ENCODE assay signal across 16 cellular contexts in genomic region chr3:184231671-184232070, GRCh38. TPM values are rescaled to one million over a fixed set of nuclear protein-coding genes. Genes with fewer than 3 reads are reported as not detected.
DNase-seq lines count a peak whose midpoint lies in the region; ATAC-seq, FAIRE-seq and TF ChIP-seq lines count a peak whose summit lies in the region.
"Had no signal": no experiment of that assay in that cellular context is flagged by ENCODE, and none has a peak within 500 bp of the region (broad histone marks: within the 10 kb centered on the region; RNA-seq: fewer than 3 reads in every experiment).

No MANE protein-coding gene starts in this region.

- intact Hi-C loops in CD4-positive, alpha-beta memory T cell (cut with micrococcal nuclease): no loop called here
- intact Hi-C loops in activated B cell treated with CpG ODN at 0.5 μM for 24 hours (cut with micrococcal nuclease): no loop called here

- H3K9me3 ChIP-seq in CD4-positive, alpha-beta memory T cell (ENCODE audit: control insufficient read depth in 1 of 2, low read length in 2 of 2): no peaks in the 10 kb centered on the region
- H3K9me3 ChIP-seq: transverse colon had no signal

- no peak overlapping the region for H3K27ac Mint-ChIP-seq in CD4-positive, alpha-beta memory T cell
- H3K27ac Mint-ChIP-seq in activated B cell treated with CpG ODN at 0.5 μM for 24 hours: no peak overlapping the region
- no peak overlapping the region for H3K27ac Mint-ChIP-seq in mesothelial cell of epicardium

- H3K27ac ChIP-seq in CD4-positive, alpha-beta memory T cell (ENCODE audit: low read depth, low read length): no peak overlapping the region
- H3K27ac ChIP-seq: transverse colon had no signal

- TF ChIP-seq CTCF in activated B cell treated with CpG ODN at 0.5 μM for 24 hours (IDR thresholded peaks at IDR 0.05): no peak
- no peak for TF ChIP-seq CTCF in mesothelial cell of epicardium (IDR thresholded peaks at IDR 0.05; ENCODE audit: unreplicated experiment)

- DNase-seq in 8988T: peak; percentile 42
- DNase-seq in CD4-positive, alpha-beta memory T cell: no peak
- DNase-seq in activated B cell treated with CpG ODN at 0.5 μM for 24 hours: no peak
- no peak for DNase-seq in mesothelial cell of epicardium (ENCODE audit: low spot score in 2 of 2, unreplicated experiment in 2 of 2)
- no peak for DNase-seq in urothelium cell line (ENCODE audit: low spot score)
- no peak for DNase-seq in C1 segment of cervical spinal cord (lab: John Stamatoyannopoulos, UW)
- DNase-seq in activated CD8-positive, alpha-beta memory T cell treated with anti-CD3 and anti-CD28 coated beads, Interleukin-2, amount 50 U/mL, for 4 hours: no peak
- no peak for DNase-seq in NCI-H2196 (lab: John Stamatoyannopoulos, UW; ENCODE audit: unreplicated experiment)
- DNase-seq: activated CD4-positive, alpha-beta T cell treated with anti-CD3 and anti-CD28 coated beads, Interleukin-2, amount 50 U/mL, for 1 hour; central memory CD4-positive, alpha-beta T cell; NCI-H1694; transverse colon had no signal

- H3K27me3 Mint-ChIP-seq in CD4-positive, alpha-beta memory T cell: peaks cover 34 to 39% of the 10 kb centered on the region in 2 donors
- H3K27me3 Mint-ChIP-seq in activated B cell treated with CpG ODN at 0.5 μM for 24 hours (peaks cover 37% of the 10 kb centered on the region), mesothelial cell of epicardium (ENCODE audit: low read depth) (peaks cover 83% of the 10 kb centered on the region)

- CTCF ChIA-PET in CD4-positive, alpha-beta memory T cell (lab: Charles Lee; ENCODE audit: partially characterized antibody): interaction anchor here (1.1 kb wide), 2 partner anchors 10 to 18 kb away, joined by 3 read pairs; partner anchors contain the start of gene EEF1AKMT4
- CTCF ChIA-PET in activated B cell treated with CpG ODN at 0.5 μM for 24 hours (lab: Charles Lee): interaction anchor here (1.1 kb wide), 1 partner anchor 18 kb away, joined by 4 read pairs; the partner anchor contains the start of gene EEF1AKMT4

- no peaks in the 10 kb centered on the region for H3K36me3 ChIP-seq in CD4-positive, alpha-beta memory T cell (ENCODE audit: insufficient read depth, low read length)
- H3K36me3 ChIP-seq: transverse colon had no signal

- peaks cover 5 to 17% (median 7%) of the 10 kb centered on the region in 4 donors for H3K4me1 Mint-ChIP-seq in CD4-positive, alpha-beta memory T cell
- H3K4me1 Mint-ChIP-seq in activated B cell treated with CpG ODN at 0.5 μM for 24 hours (peaks cover 15% of the 10 kb centered on the region), mesothelial cell of epicardium (peaks cover 9% of the 10 kb centered on the region)

- FAIRE-seq in urothelium cell line (lab: Jason Lieb, UNC): no peak
- FAIRE-seq: G401.6, islet of Langerhans had no signal

- H3K4me3 Mint-ChIP-seq in CD4-positive, alpha-beta memory T cell: peak overlapping the region; percentile 58 to 93 (median 81)
- H3K4me3 Mint-ChIP-seq in activated B cell treated with CpG ODN at 0.5 μM for 24 hours (peak overlapping the region; percentile 81), mesothelial cell of epicardium (peak overlapping the region; percentile 67)

- POLR2A ChIA-PET in CD4-positive, alpha-beta memory T cell (lab: Charles Lee; ENCODE audit: partially characterized antibody): no interaction called here
- POLR2A ChIA-PET in activated B cell treated with CpG ODN at 0.5 μM for 24 hours (lab: Charles Lee): no interaction called here

- peaks cover 0 to 2% (median 0%) of the 10 kb centered on the region in 8 donors for H3K9me3 Mint-ChIP-seq in CD4-positive, alpha-beta memory T cell
- no peaks in the 10 kb centered on the region for H3K9me3 Mint-ChIP-seq in activated B cell treated with CpG ODN at 0.5 μM for 24 hours
- H3K9me3 Mint-ChIP-seq in mesothelial cell of epicardium: no peaks in the 10 kb centered on the region

- peaks cover 40% of the 10 kb centered on the region for H3K27me3 ChIP-seq in CD4-positive, alpha-beta memory T cell (ENCODE audit: insufficient read depth, low read length)

- H3K36me3 Mint-ChIP-seq in CD4-positive, alpha-beta memory T cell: no peaks in the 10 kb centered on the region
- H3K36me3 Mint-ChIP-seq in activated B cell treated with CpG ODN at 0.5 μM for 24 hours (ENCODE audit: low read depth): no peaks in the 10 kb centered on the region
- no peaks in the 10 kb centered on the region for H3K36me3 Mint-ChIP-seq in mesothelial cell of epicardium
- H3K36me3 Mint-ChIP-seq: CD14-positive monocyte had no signal

- H3K4me1 ChIP-seq in CD4-positive, alpha-beta memory T cell (ENCODE audit: insufficient read depth, low read length): peaks cover 11% of the 10 kb centered on the region

- no peak overlapping the region for H3K4me3 ChIP-seq in CD4-positive, alpha-beta memory T cell (ENCODE audit: low read length in 2 of 2)

- ATAC-seq in activated B cell treated with CpG ODN at 0.5 μM for 24 hours (ENCODE audit: low read depth): no peak

RNA-seq across cellular contexts. Expression of gene VWA5B2, which starts 2.3 kb away (rescaled TPM):
- total RNA-seq in CD4-positive, alpha-beta memory T cell: not detected
- polyA plus RNA-seq in CD4-positive, alpha-beta memory T cell: under 1 TPM in 1 of 2 donors, not detected in 1; 0.38 TPM
- 0.42 and 0.76 TPM in 2 replicates for total RNA-seq in activated B cell treated with CpG ODN at 0.5 μM for 24 hours
- 0.36 to 1.1 TPM (median 0.78 TPM) in 3 replicates for total RNA-seq in mesothelial cell of epicardium

RNA-seq across cellular contexts. Expression of gene ALG3, which starts 17.1 kb away (rescaled TPM):
- total RNA-seq in CD4-positive, alpha-beta memory T cell: 10 to 100 TPM; 37.5 to 40.6 TPM
- polyA plus RNA-seq in CD4-positive, alpha-beta memory T cell: 10 to 100 TPM; 56.5 to 67.8 TPM
- total RNA-seq in activated B cell treated with CpG ODN at 0.5 μM for 24 hours (33.8 and 34.0 TPM in 2 replicates), mesothelial cell of epicardium (36.0 to 40.9 TPM (median 36.6 TPM) in 3 replicates)

RNA-seq across cellular contexts. Expression of gene EEF1AKMT4, which starts 17.8 kb away (rescaled TPM):
- 1 to 10 TPM; 1.7 to 2.1 TPM for total RNA-seq in CD4-positive, alpha-beta memory T cell
- polyA plus RNA-seq in CD4-positive, alpha-beta memory T cell: 1 to 10 TPM; 3.8 to 4.6 TPM
- total RNA-seq in activated B cell treated with CpG ODN at 0.5 μM for 24 hours (1.9 and 2.9 TPM in 2 replicates), mesothelial cell of epicardium (3.8 to 4.9 TPM (median 4.2 TPM) in 3 replicates)

RNA-seq across cellular contexts. Expression of gene CAMK2N2, which starts 29.7 kb away (rescaled TPM):
- under 1 TPM in 1 of 2 experiments, not detected in 1; 0.25 TPM for total RNA-seq in CD4-positive, alpha-beta memory T cell
- polyA plus RNA-seq in CD4-positive, alpha-beta memory T cell: not detected
- total RNA-seq in activated B cell treated with CpG ODN at 0.5 μM for 24 hours (not detected in 2 replicates), mesothelial cell of epicardium (0.16 TPM in 2 of 3 replicates, not detected in the other)
- total RNA-seq: mononuclear cell, transverse colon had no signal
- polyA plus RNA-seq: CD14-positive monocyte had no signal

RNA-seq across cellular contexts. Expression of gene ECE2, which starts 44.2 kb away (rescaled TPM):
- total RNA-seq in CD4-positive, alpha-beta memory T cell: not detected
- polyA plus RNA-seq in CD4-positive, alpha-beta memory T cell: not detected
- total RNA-seq in activated B cell treated with CpG ODN at 0.5 μM for 24 hours (not detected in 2 replicates), mesothelial cell of epicardium (not detected in 3 replicates)
- total RNA-seq: mononuclear cell, transverse colon had no signal
- polyA plus RNA-seq: CD14-positive monocyte had no signal
